In genomic region chr12:54004063-54004840, GRCh38 we compare ENCODE assay signal across 15 cellular contexts. TPM values are rescaled to one million over a fixed set of nuclear protein-coding genes. Genes with fewer than 3 reads are reported as not detected.
DNase-seq lines count a peak whose midpoint lies in the region; ATAC-seq and TF ChIP-seq lines count a peak whose summit lies in the region.
"Had no signal": no experiment of that assay in that cellular context is flagged by ENCODE, and none has a peak within 500 bp of the region (broad histone marks: within the 10 kb centered on the region; RNA-seq: fewer than 3 reads in every experiment).

No MANE protein-coding gene starts in this region.

- H2AFZ ChIP-seq in HCT116 (ENCODE audit: low read depth, low read length, poor library complexity, severe bottlenecking) = no peak overlapping the region

- no peak overlapping the region for H3K4me2 ChIP-seq in HCT116 (ENCODE audit: low read length)

- BruUV-seq in HCT116 (replicated peaks; lab: Mats Ljungman, UMichigan) = no TSS peak

- POLR2A ChIA-PET in HCT116 (lab: Charles Lee) = no interaction called here

- no peak for ATAC-seq in HCT116
- ATAC-seq in Right ventricle myocardium superior (ENCODE audit: poor library complexity) = no peak
- no peak for ATAC-seq in GM21360 (IDR thresholded peaks at IDR 0.05; ENCODE audit: unreplicated experiment)
- no peak for ATAC-seq in activated naive CD4-positive, alpha-beta T cell treated with anti-CD3 and anti-CD28 coated beads, Interleukin-2, amount 50 U/mL, for 72 hours
- ATAC-seq: stimulated activated effector memory CD8-positive, alpha-beta T cell treated with anti-CD3 and anti-CD28 coated beads, Interleukin-12 subunit alpha, Interleukin-12 subunit beta, amount 100 ng/mL, for 72 hours had no signal

- H3K27ac ChIP-seq in HCT116 (ENCODE audit: low read depth, low read length) (no peak overlapping the region), SJSA1 (peak overlapping the region; percentile 48)

- H3K9me2 ChIP-seq in HCT116 (ENCODE audit: insufficient read depth) = no peaks in the 10 kb centered on the region

- intact Hi-C loops in HCT116 (cut with micrococcal nuclease) = no loop called here
- intact Hi-C loops in Right ventricle myocardium superior (cut with DNase I) = no loop called here

- CTCF ChIA-PET in HCT116 (lab: Charles Lee) = interaction anchor here (0.7 to 2.2 kb wide), 9 partner anchors 13 to 251 kb away, joined by 3 to 15 read pairs (median 3); partner anchors contain the start of gene HOXC10

- H4K20me1 ChIP-seq in HCT116 (ENCODE audit: insufficient read depth) = no peaks in the 10 kb centered on the region

- no peak for TF ChIP-seq RAD21 in HCT116 (IDR thresholded peaks at IDR 0.05; ENCODE audit: low read depth)

- H3K27me3 Mint-ChIP-seq in nephron (ENCODE audit: low read depth) = peaks cover 44% of the 10 kb centered on the region

- no peak for DNase-seq in AG09309 (ENCODE audit: low read depth)
- DNase-seq in HCT116 (ENCODE audit: low read depth, low spot score) = no peak
- no peak for DNase-seq in SJSA1 (ENCODE audit: low read depth in 1 of 2, low spot score in 2 of 2)
- DNase-seq in Right ventricle myocardium superior = no peak
- DNase-seq in NCI-H2029 (lab: John Stamatoyannopoulos, UW) = no peak
- DNase-seq in activated naive CD4-positive, alpha-beta T cell treated with anti-CD3 and anti-CD28 coated beads, Interleukin-2, amount 50 U/mL, for 72 hours (ENCODE audit: low spot score in 2 of 2) = no peak
- DNase-seq: activated CD4-positive, alpha-beta T cell treated with anti-CD3 and anti-CD28 coated beads for 4 hours; HCEC 1CT; NCI-H1092; NCI-H345; stimulated activated CD4-positive, alpha-beta T cell treated with anti-CD3 and anti-CD28 coated beads, Interleukin-4, amount 100 ng/mL, for 24 hours had no signal

- TF ChIP-seq CTCF in AG09309 (IDR thresholded peaks at IDR 0.05; ENCODE audit: control insufficient read depth, insufficient read depth, low read depth, low read length, missing control alignments) (peak; percentile 28), HCT116 (IDR thresholded peaks at IDR 0.05 in 2 of 3, conservative IDR thresholded peaks at IDR 0.05 in 1 of 3; ENCODE audit: borderline replicate concordance in 1 of 3, insufficient read depth in 1 of 3, low read depth in 2 of 3, low read length in 2 of 3) (peak in 2 of 3 experiments; percentile 9 to 20; a peak in 1 of 6 replicates), nephron (IDR thresholded peaks at IDR 0.05; ENCODE audit: unreplicated experiment in 3 of 3) (no peak)

- H3K4me1 ChIP-seq in HCT116 (ENCODE audit: control insufficient read depth in 1 of 2, insufficient read depth in 2 of 2, low read length in 2 of 2) = peaks cover 5 to 19% of the 10 kb centered on the region in 2 experiments
- peaks cover 36% of the 10 kb centered on the region for H3K4me1 ChIP-seq in SJSA1 (replicated peaks)

- no peak overlapping the region for H3K9ac ChIP-seq in HCT116 (ENCODE audit: low read length)

- peaks cover 28% of the 10 kb centered on the region for H3K36me3 Mint-ChIP-seq in nephron (ENCODE audit: low read depth)
- H3K36me3 Mint-ChIP-seq in activated naive CD4-positive, alpha-beta T cell treated with anti-CD3 and anti-CD28 coated beads, Interleukin-2, amount 50 U/mL, for 72 hours = peaks cover 0 to 9% of the 10 kb centered on the region in 2 donors
- H3K36me3 Mint-ChIP-seq: stimulated activated effector memory CD8-positive, alpha-beta T cell treated with anti-CD3 and anti-CD28 coated beads, Interleukin-12 subunit alpha, Interleukin-12 subunit beta, amount 100 ng/mL, for 72 hours had no signal

- peaks cover 17% of the 10 kb centered on the region for H3K79me2 ChIP-seq in HCT116 (ENCODE audit: insufficient read depth, low read length)

- peak overlapping the region; percentile 95 to 100 (median 100) for H3K27ac Mint-ChIP-seq in nephron
- H3K27ac Mint-ChIP-seq in activated naive CD4-positive, alpha-beta T cell treated with anti-CD3 and anti-CD28 coated beads, Interleukin-2, amount 50 U/mL, for 72 hours = no peak overlapping the region
- H3K27ac Mint-ChIP-seq: stimulated activated effector memory CD8-positive, alpha-beta T cell treated with anti-CD3 and anti-CD28 coated beads, Interleukin-12 subunit alpha, Interleukin-12 subunit beta, amount 100 ng/mL, for 72 hours had no signal

- H3K9me3 ChIP-seq in HCT116 (ENCODE audit: control insufficient read depth in 1 of 2, insufficient read depth in 1 of 2, low read depth in 1 of 2, low read length in 2 of 2) = no peaks in the 10 kb centered on the region
- H3K9me3 ChIP-seq in SJSA1 (replicated peaks) = no peaks in the 10 kb centered on the region

- no peaks in the 10 kb centered on the region for H3K27me3 ChIP-seq in HCT116 (ENCODE audit: insufficient read depth, low read length)
- no peaks in the 10 kb centered on the region for H3K27me3 ChIP-seq in SJSA1 (replicated peaks)

- H3K4me1 Mint-ChIP-seq in nephron = peaks cover 69% of the 10 kb centered on the region

- no peak for TF ChIP-seq POLR2A in HCT116 (IDR thresholded peaks at IDR 0.05; ENCODE audit: borderline replicate concordance, extremely low read depth, insufficient read depth, insufficient read length)

- no peaks in the 10 kb centered on the region for H3K9me3 Mint-ChIP-seq in nephron
- H3K9me3 Mint-ChIP-seq in activated naive CD4-positive, alpha-beta T cell treated with anti-CD3 and anti-CD28 coated beads, Interleukin-2, amount 50 U/mL, for 72 hours = no peaks in the 10 kb centered on the region
- H3K9me3 Mint-ChIP-seq: stimulated activated effector memory CD8-positive, alpha-beta T cell treated with anti-CD3 and anti-CD28 coated beads, Interleukin-12 subunit alpha, Interleukin-12 subunit beta, amount 100 ng/mL, for 72 hours had no signal

- H3K36me3 ChIP-seq in HCT116 (ENCODE audit: control insufficient read depth in 1 of 2, insufficient read depth in 2 of 2, low read length in 2 of 2) (peaks cover 0 to 6% of the 10 kb centered on the region in 2 experiments; a peak in 1 of 4 replicates), SJSA1 (0 out of 2 replicates have a peak, but pooled peaks cover 5% of the 10 kb centered on the region)

- no peak overlapping the region for H3K4me3 ChIP-seq in AG09309 (ENCODE audit: control insufficient read depth, low read depth, low read length)
- H3K4me3 ChIP-seq in HCT116 (replicated peaks in 1 of 2; ENCODE audit: low read depth in 1 of 2, low read length in 2 of 2) = no peak overlapping the region
- H3K4me3 ChIP-seq in SJSA1 = peak overlapping the region; percentile 21

- peak overlapping the region; percentile 95 to 99 (median 96) for H3K4me3 Mint-ChIP-seq in nephron
- H3K4me3 Mint-ChIP-seq: stimulated activated effector memory CD8-positive, alpha-beta T cell treated with anti-CD3 and anti-CD28 coated beads, Interleukin-12 subunit alpha, Interleukin-12 subunit beta, amount 100 ng/mL, for 72 hours had no signal

- RAD21 ChIA-PET in HCT116 (lab: Charles Lee; ENCODE audit: low non-redundant PET in 1 of 2, low total read pairs in 2 of 2, uncharacterized antibody in 2 of 2, unreplicated experiment in 2 of 2) = no interaction called here

TF ChIP-seq in HCT116, 20 proteins besides CTCF, POLR2A, EP300 and RAD21 (continues in another document):
- TF ChIP-seq MAX (IDR thresholded peaks at IDR 0.05) = no peak

RNA-seq across cellular contexts. Expression of gene HOXC9, which starts 4.3 kb away (rescaled TPM):
- total RNA-seq in HCT116 (2021; ENCODE audit: unreplicated experiment) (11.3 TPM), Right ventricle myocardium superior (not detected)
- 3.9 and 5.3 TPM in 2 replicates for polyA plus RNA-seq in HCT116 (2012)
- 9.6 and 14.2 TPM in 2 replicates for total RNA-seq in SJSA1 (2014; rRNA removed; shearing (Covaris generic))
- not detected for total RNA-seq in activated naive CD4-positive, alpha-beta T cell treated with anti-CD3 and anti-CD28 coated beads, Interleukin-2, amount 50 U/mL, for 72 hours
- total RNA-seq: T-helper 2 cell treated with Interferon-gamma antibody and Interleukin-4, amounts not matched to agents 100 ng/mL and 5 ng/mL, for 36 hours had no signal

RNA-seq across cellular contexts. Expression of gene HOXC8, which starts 4.5 kb away (rescaled TPM):
- total RNA-seq in HCT116 (2021; ENCODE audit: unreplicated experiment) (0.98 TPM), Right ventricle myocardium superior (not detected)
- 0.52 and 0.90 TPM in 2 replicates for polyA plus RNA-seq in HCT116 (2012)
- total RNA-seq in SJSA1 (2014; rRNA removed; shearing (Covaris generic)) = 0.19 and 1.3 TPM in 2 replicates
- total RNA-seq in activated naive CD4-positive, alpha-beta T cell treated with anti-CD3 and anti-CD28 coated beads, Interleukin-2, amount 50 U/mL, for 72 hours = not detected
- total RNA-seq: T-helper 2 cell treated with Interferon-gamma antibody and Interleukin-4, amounts not matched to agents 100 ng/mL and 5 ng/mL, for 36 hours had no signal

RNA-seq across cellular contexts. Expression of gene HOXC10, which starts 19.3 kb away (rescaled TPM):
- 3.8 TPM for total RNA-seq in HCT116 (2021; ENCODE audit: unreplicated experiment)
- polyA plus RNA-seq in HCT116 (2012) = 1.00 and 2.6 TPM in 2 replicates
- total RNA-seq in SJSA1 (2014; rRNA removed; shearing (Covaris generic)) = 3.2 and 7.5 TPM in 2 replicates
- total RNA-seq in Right ventricle myocardium superior = not detected
- total RNA-seq in activated naive CD4-positive, alpha-beta T cell treated with anti-CD3 and anti-CD28 coated beads, Interleukin-2, amount 50 U/mL, for 72 hours = not detected
- total RNA-seq: T-helper 2 cell treated with Interferon-gamma antibody and Interleukin-4, amounts not matched to agents 100 ng/mL and 5 ng/mL, for 36 hours had no signal

RNA-seq across cellular contexts. Expression of gene HOXC6, which starts 24.0 kb away (rescaled TPM):
- total RNA-seq in HCT116 (2021; ENCODE audit: unreplicated experiment) = 3.1 TPM
- 2.8 and 4.1 TPM in 2 replicates for polyA plus RNA-seq in HCT116 (2012)
- total RNA-seq in SJSA1 (2014; rRNA removed; shearing (Covaris generic)) = 2.9 and 6.2 TPM in 2 replicates
- total RNA-seq in Right ventricle myocardium superior = 0.30 TPM
- not detected for total RNA-seq in activated naive CD4-positive, alpha-beta T cell treated with anti-CD3 and anti-CD28 coated beads, Interleukin-2, amount 50 U/mL, for 72 hours
- total RNA-seq: T-helper 2 cell treated with Interferon-gamma antibody and Interleukin-4, amounts not matched to agents 100 ng/mL and 5 ng/mL, for 36 hours had no signal

RNA-seq across cellular contexts. Expression of gene HOXC5, which starts 28.6 kb away (rescaled TPM):
- total RNA-seq in HCT116 (2021; ENCODE audit: unreplicated experiment) (1.1 TPM), Right ventricle myocardium superior (not detected)
- polyA plus RNA-seq in HCT116 (2012) = 0.37 and 0.42 TPM in 2 replicates
- not detected in 2 replicates for total RNA-seq in SJSA1 (2014; rRNA removed; shearing (Covaris generic))
- not detected for total RNA-seq in activated naive CD4-positive, alpha-beta T cell treated with anti-CD3 and anti-CD28 coated beads, Interleukin-2, amount 50 U/mL, for 72 hours
- total RNA-seq: T-helper 2 cell treated with Interferon-gamma antibody and Interleukin-4, amounts not matched to agents 100 ng/mL and 5 ng/mL, for 36 hours had no signal

Comparison
In these comparisons a context has a peak if more than half of its experiments do, and no peak if none do; other contexts are left out.
1. CTCF ChIP-seq: peak in AG09309 (single experiment) and HCT116 (2 of 3); none in nephron (0 of 3).
2. H3K27ac Mint-ChIP-seq: peak in nephron (3 of 3); none in activated naive CD4-positive, alpha-beta T cell treated with anti-CD3 and anti-CD28 coated beads, Interleukin-2, amount 50 U/mL, for 72 hours (0 of 2).